ENCODE assay signal across 10 cellular contexts in the genomic region with DNA sequence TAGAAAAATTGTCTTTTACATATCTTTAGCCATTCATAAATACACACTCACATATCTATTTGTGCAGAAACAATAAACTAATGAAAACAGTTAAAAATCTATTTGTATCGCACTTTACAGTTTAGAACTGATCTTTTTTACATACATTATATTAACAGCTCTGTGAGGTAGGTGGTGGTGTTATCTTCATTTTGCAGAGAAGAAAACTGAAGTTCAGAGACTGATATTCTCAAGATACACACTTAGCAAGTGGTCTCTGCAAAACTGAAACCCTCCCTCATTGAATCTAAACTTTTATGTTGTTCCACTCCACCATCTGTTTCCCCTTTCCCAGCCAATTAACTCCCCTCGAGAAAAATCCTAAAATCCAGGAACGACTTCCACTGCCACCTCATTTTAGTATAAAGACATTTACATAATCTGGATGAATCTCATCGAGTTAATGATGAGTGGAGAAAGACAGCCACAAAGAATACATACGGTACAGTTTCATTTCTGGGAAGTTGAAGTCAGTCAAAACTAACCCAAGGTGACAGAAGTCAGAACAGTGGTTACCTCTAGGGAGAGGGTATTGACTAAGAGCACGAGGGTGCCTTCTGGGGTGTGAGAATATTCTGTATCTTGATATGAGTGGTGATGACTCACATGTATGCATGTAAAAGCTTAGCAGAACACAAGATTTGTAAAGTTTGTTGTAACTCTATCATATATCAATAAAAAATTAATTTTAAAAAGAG.
DNase-seq lines count a peak whose midpoint lies in the region; ATAC-seq and TF ChIP-seq lines count a peak whose summit lies in the region.
"Had no signal": no experiment of that assay in that cellular context is flagged by ENCODE, and none has a peak within 500 bp of the region (broad histone marks: within the 10 kb centered on the region; RNA-seq: fewer than 3 reads in every experiment).

No MANE protein-coding gene starts in this region.

- TF ChIP-seq CTCF in foreskin fibroblast (IDR thresholded peaks at IDR 0.05; ENCODE audit: low read depth, low read length): no peak
- TF ChIP-seq CTCF in nephron progenitor cell (IDR thresholded peaks at IDR 0.05): no peak
- no peak for TF ChIP-seq CTCF in esophagus squamous epithelium (IDR thresholded peaks at IDR 0.05)

- WGBS in esophagus squamous epithelium, 2 donors: 43 to 53% methylated on average over 6 of the region's 6 CpGs

- intact Hi-C loops in esophagus squamous epithelium (cut with DNase I): no loop called here

- H3K4me3 ChIP-seq in foreskin fibroblast (ENCODE audit: low read depth in 1 of 2, low read length in 2 of 2) (no peak overlapping the region), esophagus squamous epithelium (no peak overlapping the region)

- peaks cover 26% of the 10 kb centered on the region for H3K4me1 Mint-ChIP-seq in nephron progenitor cell

- no peak overlapping the region for H3K27ac Mint-ChIP-seq in nephron progenitor cell
- H3K27ac Mint-ChIP-seq: progenitor cell of endocrine pancreas had no signal

- no peaks in the 10 kb centered on the region for H3K9me3 ChIP-seq in esophagus squamous epithelium

- H3K9me3 Mint-ChIP-seq in nephron progenitor cell: no peaks in the 10 kb centered on the region

- DNase-seq in DMS 273 (lab: John Stamatoyannopoulos, UW; ENCODE audit: unreplicated experiment): peak; percentile 11
- no peak for DNase-seq in DMS 273 treated with DMSO at 0.1 percent for 48 hours (lab: John Stamatoyannopoulos, UW)
- peak; percentile 9 to 36 for DNase-seq in foreskin fibroblast
- no peak for DNase-seq in DMS79 (lab: John Stamatoyannopoulos, UW)
- DNase-seq in nephron progenitor cell: no peak
- DNase-seq in esophagus squamous epithelium (lab: John Stamatoyannopoulos, UW): no peak

- no peaks in the 10 kb centered on the region for H3K27me3 ChIP-seq in esophagus squamous epithelium

- H3K4me3 Mint-ChIP-seq in nephron progenitor cell: no peak overlapping the region

- TF ChIP-seq POLR2A in esophagus squamous epithelium (IDR thresholded peaks at IDR 0.05): no peak

- no peak overlapping the region for H3K27ac ChIP-seq in esophagus squamous epithelium
- H3K27ac ChIP-seq: 22Rv1 had no signal

- ATAC-seq in GM21528 (IDR thresholded peaks at IDR 0.05; ENCODE audit: low FRiP score, unreplicated experiment) (peak; percentile 98), HG03469 (IDR thresholded peaks at IDR 0.05; ENCODE audit: unreplicated experiment) (peak; percentile 99)

- no peaks in the 10 kb centered on the region for H3K27me3 Mint-ChIP-seq in nephron progenitor cell (ENCODE audit: low read depth, poor library complexity)

- H3K36me3 Mint-ChIP-seq in nephron progenitor cell (ENCODE audit: low read depth): no peaks in the 10 kb centered on the region

- no peaks in the 10 kb centered on the region for H3K36me3 ChIP-seq in esophagus squamous epithelium

- H3K4me1 ChIP-seq in esophagus squamous epithelium: peaks cover under 1 to 15% (median 4%) of the 10 kb centered on the region in 3 donors

Comparison
In these comparisons a context has a peak if more than half of its experiments do, and no peak if none do; other contexts are left out.
1. DNase-seq: peak in DMS 273 (single experiment) and foreskin fibroblast (2 of 2); none in DMS 273 treated with DMSO at 0.1 percent for 48 hours (single experiment), DMS79 (single experiment), nephron progenitor cell (single experiment) and esophagus squamous epithelium (single experiment).